8 cellular contexts compared by ENCODE assay signal in the genomic region with DNA sequence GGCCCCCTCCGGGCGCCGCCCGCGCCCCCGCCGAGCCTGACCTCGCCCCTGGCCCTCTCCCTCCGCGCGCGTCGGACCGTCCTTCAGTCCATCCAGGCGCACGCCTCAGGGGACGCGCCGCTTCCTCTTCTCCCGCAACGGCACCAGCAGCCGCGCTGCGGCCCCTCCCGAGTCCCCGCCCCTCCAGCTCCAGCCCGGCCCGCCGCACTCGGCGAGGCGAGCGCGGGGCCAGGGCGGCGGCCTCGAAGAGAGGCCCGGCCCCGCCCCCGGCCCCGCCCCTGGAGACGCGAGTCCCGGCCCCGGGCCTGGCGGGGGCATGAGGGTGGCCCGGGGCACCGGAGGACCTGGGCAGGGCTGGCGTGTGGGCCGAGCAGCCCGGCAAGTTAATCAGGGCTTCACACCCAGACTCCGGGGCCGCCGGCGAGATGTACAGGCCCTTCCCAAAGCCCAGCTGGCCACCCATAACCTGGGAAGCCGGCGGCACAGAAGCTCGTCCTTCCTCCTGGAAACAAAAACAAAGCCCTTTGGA. TPM values are rescaled to one million over a fixed set of nuclear protein-coding genes. Genes with fewer than 3 reads are reported as not detected.
DNase-seq lines count a peak whose midpoint lies in the region; ATAC-seq and TF ChIP-seq lines count a peak whose summit lies in the region.

A gene (minus strand): TSS at position 157 of the 529 bp plus-strand sequence. CDS start 1,407 bp downstream, outside the sequence.

- TF ChIP-seq CTCF in fibroblast of lung (conservative IDR thresholded peaks at IDR 0.05 in 1 of 2, IDR thresholded peaks at IDR 0.05 in 1 of 2; ENCODE audit: low read depth in 1 of 2, low read length in 2 of 2) = no peak
- TF ChIP-seq CTCF in nephron (IDR thresholded peaks at IDR 0.05; ENCODE audit: unreplicated experiment in 3 of 3) = no peak
- no peak for TF ChIP-seq CTCF in testis (IDR thresholded peaks at IDR 0.05)

- H3K4me1 Mint-ChIP-seq in nephron = peaks cover 34% of the 10 kb centered on the region

- no peaks in the 10 kb centered on the region for H3K9me3 Mint-ChIP-seq in nephron

- H3K4me3 ChIP-seq in fibroblast of lung (replicated peaks in 1 of 4; ENCODE audit: control extremely low read depth in 1 of 4, insufficient read depth in 1 of 4, low read depth in 3 of 4, low read length in 4 of 4) = peak within 1 kb of the TSS; percentile 1 to 49 (median 22)
- H3K4me3 ChIP-seq in testis = peak within 1 kb of the TSS; percentile 61 to 69

- no peaks in the 10 kb centered on the region for H4K20me1 ChIP-seq in fibroblast of lung (ENCODE audit: control insufficient read depth, extremely low read depth, insufficient read depth, low read length)

- no peaks in the 10 kb centered on the region for H3K36me3 ChIP-seq in fibroblast of lung (ENCODE audit: control insufficient read depth, insufficient read depth, low read length)
- no peaks in the 10 kb centered on the region for H3K36me3 ChIP-seq in testis (ENCODE audit: low read depth, missing control alignments)

- H3K36me3 Mint-ChIP-seq in nephron (ENCODE audit: low read depth) = peaks cover 6% of the 10 kb centered on the region

- H3K27me3 ChIP-seq in fibroblast of lung (ENCODE audit: control insufficient read depth, insufficient read depth, low read length) (peaks cover 19% of the 10 kb centered on the region), testis (no peaks in the 10 kb centered on the region)

- ATAC-seq in HG02852 (IDR thresholded peaks at IDR 0.05; ENCODE audit: unreplicated experiment) (peak; percentile 67), HG03135 (IDR thresholded peaks at IDR 0.05; ENCODE audit: unreplicated experiment) (no peak)

- TF ChIP-seq POLR2A in testis (IDR thresholded peaks at IDR 0.05) = no peak

- DNase-seq in Daoy (ENCODE audit: low read depth) (peak; percentile 92), NOMO-1 treated with dmso at 0.1 percent for 144 hours (lab: John Stamatoyannopoulos, UW; ENCODE audit: unreplicated experiment) (peak; percentile 52), fibroblast of lung (ENCODE audit: low read depth in 2 of 2) (peak; percentile 20 to 47), testis (peak; percentile 79)
- peak; percentile 52 for DNase-seq in activated T-cell treated with anti-CD3 and anti-CD28 coated beads, Interleukin-2, amount 50 U/mL, for 1 hour

- H3K79me2 ChIP-seq in fibroblast of lung (ENCODE audit: control insufficient read depth, insufficient read depth, low read length) = no peaks in the 10 kb centered on the region

- H3K9me3 ChIP-seq in fibroblast of lung (ENCODE audit: control insufficient read depth, insufficient read depth, low read depth, low read length) = no peaks in the 10 kb centered on the region
- H3K9me3 ChIP-seq in testis = no peaks in the 10 kb centered on the region

- H3K9ac ChIP-seq in fibroblast of lung (ENCODE audit: insufficient read depth, low read length) = no peak within 1 kb of the TSS

- no peaks in the 10 kb centered on the region for H3K4me1 ChIP-seq in fibroblast of lung (ENCODE audit: control insufficient read depth, extremely low read depth, insufficient read depth, low read length)
- H3K4me1 ChIP-seq in testis = no peaks in the 10 kb centered on the region

- intact Hi-C loops in testis (cut with DNase I; ENCODE audit: low total_unique reads) = no loop called here

- H3K4me3 Mint-ChIP-seq in nephron = peak within 1 kb of the TSS; percentile 88 to 92 (median 91)

- no peak within 1 kb of the TSS for H2AFZ ChIP-seq in fibroblast of lung (ENCODE audit: low read length)

- peak within 1 kb of the TSS; percentile 42 to 61 (median 53) for H3K27ac Mint-ChIP-seq in nephron

- H3K4me2 ChIP-seq in fibroblast of lung (ENCODE audit: extremely low read depth, insufficient read depth, low read length) = peak within 1 kb of the TSS; percentile 70

- H3K27ac ChIP-seq in fibroblast of lung (ENCODE audit: insufficient read depth, low read length) (no peak within 1 kb of the TSS), testis (peak within 1 kb of the TSS; percentile 24 to 52)

- 4% methylated on average over 7 of the region's 58 CpGs; no CpG with 5 or more reads in 1 of the 2 donors for WGBS in testis, 2 donors

- H3K27me3 Mint-ChIP-seq in nephron (ENCODE audit: low read depth) = peaks cover 42% of the 10 kb centered on the region

RNA-seq across cellular contexts. Expression of the gene that starts here (rescaled TPM):
- total RNA-seq in Daoy (2014; rRNA removed; shearing (Covaris generic)) = 22.4 and 24.6 TPM in 2 replicates
- total RNA-seq in fibroblast of lung = under 0.01 TPM in 2 replicates
- polyA plus RNA-seq in fibroblast of lung = 0.02 TPM in 2 replicates
- 0.02 and 0.03 TPM in 2 replicates for polyA plus RNA-seq in fibroblast of lung (2012)
- not detected in 2 replicates for polyA minus RNA-seq in fibroblast of lung (ENCODE audit: low replicate concordance)
- 10 to 100 TPM; 15.4 to 27.2 TPM for total RNA-seq in testis
- polyA plus RNA-seq in testis (ENCODE audit: insufficient read depth, low read depth, low replicate concordance) = 12.6 TPM

Comparison
In these comparisons a context has a peak if more than half of its experiments do, and no peak if none do; other contexts are left out.
1. RNA of the gene that starts here (total RNA-seq): 15.4 to 27.2 TPM in testis and 22.4 to 24.6 TPM in Daoy; under 0.01 TPM in fibroblast of lung; every median in the first group is over 10 times any median in the second.
2. RNA of the gene that starts here (polyA plus RNA-seq): 12.6 TPM in testis (single experiment); 0.02 to 0.03 TPM in fibroblast of lung; every median in the first group is over 10 times any median in the second.
3. Peak in DNase-seq, H3K4me3 ChIP-seq and H3K4me2 ChIP-seq in fibroblast of lung; RNA of the gene not detected or under 1 TPM.
4. DNase-seq: peak in every context shown above with its lines; median percentile 92 in Daoy; 79 in testis; 52 in NOMO-1 treated with dmso at 0.1 percent for 144 hours; 52 in activated T-cell treated with anti-CD3 and anti-CD28 coated beads, Interleukin-2, amount 50 U/mL, for 1 hour; 34 in fibroblast of lung.